Comparison of ENCODE assay signal across 16 cellular contexts in genomic region chr10:132383026-132383565, GRCh38. TPM values are rescaled to one million over a fixed set of nuclear protein-coding genes. Genes with fewer than 3 reads are reported as not detected.
A peak's percentile ranks its signal among the peaks of the same experiment; 100 is the strongest.
DNase-seq lines count a peak whose midpoint lies in the region; ATAC-seq and TF ChIP-seq lines count a peak whose summit lies in the region.
"Had no signal": no experiment of that assay in that cellular context is flagged by ENCODE, and none has a peak within 500 bp of the region (broad histone marks: within the 10 kb centered on the region; RNA-seq: fewer than 3 reads in every experiment).

No MANE protein-coding gene starts in this region.

- H3K27ac ChIP-seq in spleen, result no peak overlapping the region
- H3K27ac ChIP-seq: breast epithelium had no signal

- H3K9me3 ChIP-seq in spleen, result no peaks in the 10 kb centered on the region

- no peaks in the 10 kb centered on the region for H3K27me3 Mint-ChIP-seq in immature natural killer cell (ENCODE audit: low read depth in 3 of 3)

- H3K4me3 ChIP-seq in spleen, result no peak overlapping the region
- H3K4me3 ChIP-seq: breast epithelium had no signal

- H3K27ac Mint-ChIP-seq in immature natural killer cell, result peak overlapping the region in 4 of 6 donors; percentile 7 to 46 (median 10)
- H3K27ac Mint-ChIP-seq: activated CD4-positive, alpha-beta T cell treated with anti-CD3 and anti-CD28 coated beads, Interleukin-2, amount 10 ng/mL, durations not matched to agents 24 days and 14 days had no signal

- TF ChIP-seq CTCF in spleen (IDR thresholded peaks at IDR 0.05 in 8 of 11, conservative IDR thresholded peaks at IDR 0.05 in 3 of 11), result no peak

- no peaks in the 10 kb centered on the region for H3K36me3 ChIP-seq in spleen
- H3K36me3 ChIP-seq: breast epithelium had no signal

- H3K36me3 Mint-ChIP-seq in immature natural killer cell, result peaks cover 0 to 7% (median 4%) of the 10 kb centered on the region in 3 donors

- peaks cover 16 to 20% of the 10 kb centered on the region in 2 donors for H3K4me1 Mint-ChIP-seq in immature natural killer cell

- WGBS in spleen, 5 donors, result 71 to 84% (median 80%) methylated on average over 12 of the region's 12 CpGs

- DNase-seq in activated CD8-positive, alpha-beta memory T cell treated with anti-CD3 and anti-CD28 coated beads, Interleukin-2, amount 50 U/mL, for 48 hours, result peak; percentile 20
- no peak for DNase-seq in activated CD8-positive, alpha-beta memory T cell treated with anti-CD3 and anti-CD28 coated beads for 24 hours
- DNase-seq in MV-4-11 (lab: John Stamatoyannopoulos, UW) (peak; percentile 40), immature natural killer cell (no peak), spleen (peak; percentile 49)
- no peak for DNase-seq in activated CD4-positive, alpha-beta T cell treated with anti-CD3 and anti-CD28 coated beads, Interleukin-2, amount 50 U/mL, for 1 hour
- DNase-seq: activated CD4-positive, alpha-beta T cell treated with anti-CD3 and anti-CD28 coated beads, Interleukin-2, amount 10 ng/mL, durations not matched to agents 24 days and 14 days; cortex of kidney; IMR-90; kidney glomerular epithelial cell; mammary epithelial cell; NCI-H69 had no signal

- TF ChIP-seq POLR2A in spleen (IDR thresholded peaks at IDR 0.05), result no peak

- no peaks in the 10 kb centered on the region for H3K27me3 ChIP-seq in spleen (replicated peaks in 1 of 7)
- H3K27me3 ChIP-seq: breast epithelium had no signal

- no peak for ATAC-seq in GM18861 (IDR thresholded peaks at IDR 0.05; ENCODE audit: unreplicated experiment)
- no peak for ATAC-seq in HG02840 (IDR thresholded peaks at IDR 0.05; ENCODE audit: low FRiP score, unreplicated experiment)
- ATAC-seq: Panc1 had no signal

- intact Hi-C loops in spleen (cut with DNase I; ENCODE audit: low total_unique reads), result no loop called here

- peaks cover 4 to 47% (median 25%) of the 10 kb centered on the region in 6 donors for H3K4me1 ChIP-seq in spleen
- H3K4me1 ChIP-seq: breast epithelium had no signal

- H3K9me3 Mint-ChIP-seq in immature natural killer cell, result no peaks in the 10 kb centered on the region
- H3K9me3 Mint-ChIP-seq: activated CD4-positive, alpha-beta T cell treated with anti-CD3 and anti-CD28 coated beads, Interleukin-2, amount 10 ng/mL, durations not matched to agents 24 days and 14 days had no signal

- H3K4me3 Mint-ChIP-seq in immature natural killer cell, result no peak overlapping the region
- H3K4me3 Mint-ChIP-seq: activated CD4-positive, alpha-beta T cell treated with anti-CD3 and anti-CD28 coated beads, Interleukin-2, amount 10 ng/mL, durations not matched to agents 24 days and 14 days had no signal

RNA-seq across cellular contexts. Expression of gene PWWP2B, which starts 13.9 kb away (rescaled TPM):
- polyA plus RNA-seq in immature natural killer cell (1 to 10 TPM; 4.0 to 7.3 (median 4.3) TPM), spleen (10 to 100 TPM; 22.5 to 50.0 (median 27.8) TPM)
- total RNA-seq in spleen, result 10 to 100 TPM; 24.8 to 41.7 (median 28.1) TPM

RNA-seq across cellular contexts. Expression of gene LRRC27, which starts 51.1 kb away (rescaled TPM):
- 1 to 10 TPM; 3.8 to 8.5 (median 8.2) TPM for polyA plus RNA-seq in immature natural killer cell
- total RNA-seq in spleen, result 10 to 100 TPM; 11.9 to 29.9 (median 19.4) TPM
- 10 to 100 TPM in 1 of 3 donors, 1 to 10 TPM in 2; 6.1 to 13.0 (median 8.5) TPM for polyA plus RNA-seq in spleen

Comparison
In these comparisons a context has a peak if more than half of its experiments do, and no peak if none do; other contexts are left out.
1. DNase-seq: peak in activated CD8-positive, alpha-beta memory T cell treated with anti-CD3 and anti-CD28 coated beads, Interleukin-2, amount 50 U/mL, for 48 hours (single experiment), MV-4-11 (single experiment) and spleen (single experiment); none in activated CD8-positive, alpha-beta memory T cell treated with anti-CD3 and anti-CD28 coated beads for 24 hours (single experiment), immature natural killer cell (0 of 3) and activated CD4-positive, alpha-beta T cell treated with anti-CD3 and anti-CD28 coated beads, Interleukin-2, amount 50 U/mL, for 1 hour (single experiment).